In the genomic region with DNA sequence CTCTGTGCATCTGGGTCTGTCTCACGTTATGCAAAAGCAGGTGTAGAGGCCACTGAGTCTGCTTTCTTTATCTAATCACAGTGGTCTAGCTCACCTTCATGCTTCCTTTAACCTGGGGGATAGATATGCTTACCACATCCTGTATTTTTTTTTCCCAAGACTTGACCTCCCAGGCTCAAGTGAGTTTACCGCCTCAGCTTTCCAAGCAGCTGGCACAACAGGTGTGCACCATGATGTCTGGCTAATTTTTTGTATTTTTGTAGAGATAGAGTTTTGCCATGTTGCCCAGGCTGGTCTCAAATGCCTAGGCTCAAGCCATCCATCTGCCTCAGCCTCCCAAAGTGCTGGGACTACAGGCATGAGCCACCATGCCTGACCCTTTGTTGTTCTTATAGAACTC, we compare ENCODE assay signal across 17 cellular contexts.
DNase-seq lines count a peak whose midpoint lies in the region; TF ChIP-seq lines count a peak whose summit lies in the region.
"Had no signal": no experiment of that assay in that cellular context is flagged by ENCODE, and none has a peak within 500 bp of the region (broad histone marks: within the 10 kb centered on the region; RNA-seq: fewer than 3 reads in every experiment).

No MANE protein-coding gene starts in this region.

- H3K9me3 ChIP-seq in ovary: no peaks in the 10 kb centered on the region
- H3K9me3 ChIP-seq: A549, Caco-2 had no signal

- DNase-seq in DMS 273 (lab: John Stamatoyannopoulos, UW; ENCODE audit: unreplicated experiment) (peak; percentile 49), NCI-H2171 treated with DMSO at 0.1 percent for 48 hours (lab: John Stamatoyannopoulos, UW) (peak; percentile 88), NCI-H2107 treated with DMSO at 0.1 percent for 48 hours (lab: John Stamatoyannopoulos, UW; ENCODE audit: unreplicated experiment) (no peak), ovary (no peak)
- peak; percentile 38 for DNase-seq in Jurkat, Clone E6-1 (ENCODE audit: low read depth, low spot score)
- DNase-seq in stimulated activated CD4-positive, alpha-beta T cell treated with anti-CD3 and anti-CD28 coated beads, Interleukin-2, amount 100 ng/mL, for 48 hours: no peak
- DNase-seq: AML-193; Caco-2; Calu3; CD4-positive, alpha-beta T cell; CD8-positive, alpha-beta T cell; DMS79 treated with DMSO at 0.1 percent for 48 hours; GF-D8 had no signal

- no peak overlapping the region for H3K4me3 ChIP-seq in Jurkat, Clone E6-1 (ENCODE audit: low read length)
- H3K4me3 ChIP-seq in ovary: no peak overlapping the region
- H3K4me3 ChIP-seq: A549; BLaER1 treated with 17β-estradiol and CSF1 and Interleukin-3, amounts not matched to agents 10 nM and 100 nM had no signal

- peaks cover 1% of the 10 kb centered on the region for H3K4me1 ChIP-seq in ovary (ENCODE audit: insufficient read depth)
- H3K4me1 ChIP-seq: A549; BLaER1 treated with 17β-estradiol and CSF1 and Interleukin-3, amounts not matched to agents 10 nM and 100 nM; Caco-2 had no signal

- intact Hi-C loops in ovary (cut with DNase I): no loop called here

- no peak for TF ChIP-seq EP300 in ovary (IDR thresholded peaks at IDR 0.05)

- no peak for TF ChIP-seq POLR2A in ovary (IDR thresholded peaks at IDR 0.05)

- H3K27me3 ChIP-seq in ovary: no peaks in the 10 kb centered on the region
- H3K27me3 ChIP-seq: BLaER1 treated with 17β-estradiol and CSF1 and Interleukin-3, amounts not matched to agents 10 nM and 100 nM had no signal

- no peak overlapping the region for H3K27ac ChIP-seq in ovary
- H3K27ac ChIP-seq: 22Rv1; A549; BLaER1 treated with 17β-estradiol and CSF1 and Interleukin-3, amounts not matched to agents 10 nM and 100 nM; C4-2B had no signal

- H3K36me3 ChIP-seq in ovary: no peaks in the 10 kb centered on the region
- H3K36me3 ChIP-seq: BLaER1 treated with 17β-estradiol and CSF1 and Interleukin-3, amounts not matched to agents 10 nM and 100 nM had no signal

- 75 to 95% (median 87%) methylated on average over 2 of the region's 2 CpGs for WGBS in ovary, 3 donors

- TF ChIP-seq CTCF in ovary (IDR thresholded peaks at IDR 0.05): no peak

Comparison
In these comparisons a context has a peak if more than half of its experiments do, and no peak if none do; other contexts are left out.
1. DNase-seq: peak in DMS 273 (single experiment), Jurkat, Clone E6-1 (single experiment) and NCI-H2171 treated with DMSO at 0.1 percent for 48 hours (single experiment); none in NCI-H2107 treated with DMSO at 0.1 percent for 48 hours (single experiment), stimulated activated CD4-positive, alpha-beta T cell treated with anti-CD3 and anti-CD28 coated beads, Interleukin-2, amount 100 ng/mL, for 48 hours (0 of 2) and ovary (0 of 5).